ENCODE assay signal across 1 cellular context in the genomic region with DNA sequence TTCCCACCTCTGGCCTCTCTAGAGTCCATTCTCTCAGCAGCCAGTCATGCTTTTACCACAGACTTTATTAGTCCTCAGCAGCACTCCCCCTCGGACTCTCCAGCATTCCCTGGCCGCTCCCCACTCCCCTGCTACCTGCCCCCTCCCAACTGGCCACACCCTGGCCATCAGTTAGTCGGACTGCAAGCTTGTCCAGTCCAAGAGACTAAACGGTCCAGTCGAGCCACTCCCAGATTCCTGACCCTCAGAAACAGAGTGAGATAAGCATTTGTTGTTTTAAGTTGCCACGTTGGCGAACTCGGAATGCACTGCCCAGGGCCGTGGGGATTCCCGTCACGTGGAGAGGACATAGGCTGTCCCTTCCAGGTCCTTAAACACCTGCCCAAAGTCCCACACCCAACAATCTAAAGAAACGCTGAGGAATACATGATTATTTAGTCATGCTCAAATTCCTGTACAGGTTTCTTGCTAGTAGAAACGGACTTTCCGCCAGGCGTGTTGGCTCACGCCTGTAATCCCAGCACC.
TF ChIP-seq lines count a peak whose summit lies in the region.

No MANE protein-coding gene starts in this region.

TF ChIP-seq in IMR-90, 13 proteins besides CTCF, POLR2A, EP300 and RAD21:
- TF ChIP-seq SMC3 (IDR thresholded peaks at IDR 0.05; ENCODE audit: low read depth, low read length) (no peak), RCOR1 (IDR thresholded peaks at IDR 0.05; ENCODE audit: insufficient replicate concordance, low read length) (no peak), FOS (IDR thresholded peaks at IDR 0.05; ENCODE audit: low read depth, low read length) (no peak), MAFK (IDR thresholded peaks at IDR 0.05; ENCODE audit: low read depth, low read length) (no peak), CHD1 (IDR thresholded peaks at IDR 0.05; ENCODE audit: low read depth, low read length) (no peak), NFE2L2 (IDR thresholded peaks at IDR 0.05; ENCODE audit: low read depth, low read length) (no peak), RFX5 (IDR thresholded peaks at IDR 0.05; ENCODE audit: low read depth, low read length) (no peak), BHLHE40 (IDR thresholded peaks at IDR 0.05; ENCODE audit: low read depth, low read length) (no peak), MXI1 (IDR thresholded peaks at IDR 0.05; ENCODE audit: borderline replicate concordance, low read depth, low read length) (no peak), CEBPB (IDR thresholded peaks at IDR 0.05; ENCODE audit: low read depth, low read length) (no peak), MAZ (IDR thresholded peaks at IDR 0.05; ENCODE audit: borderline replicate concordance, low read depth, low read length) (no peak)
- TF ChIP-seq, protein P1, sequence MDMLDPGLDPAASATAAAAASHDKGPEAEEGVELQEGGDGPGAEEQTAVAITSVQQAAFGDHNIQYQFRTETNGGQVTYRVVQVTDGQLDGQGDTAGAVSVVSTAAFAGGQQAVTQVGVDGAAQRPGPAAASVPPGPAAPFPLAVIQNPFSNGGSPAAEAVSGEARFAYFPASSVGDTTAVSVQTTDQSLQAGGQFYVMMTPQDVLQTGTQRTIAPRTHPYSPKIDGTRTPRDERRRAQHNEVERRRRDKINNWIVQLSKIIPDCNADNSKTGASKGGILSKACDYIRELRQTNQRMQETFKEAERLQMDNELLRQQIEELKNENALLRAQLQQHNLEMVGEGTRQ (IDR thresholded peaks at IDR 0.05; ENCODE audit: low read depth, low read length), result no peak
